Comparison of ENCODE assay signal across 13 cellular contexts in the genomic region with DNA sequence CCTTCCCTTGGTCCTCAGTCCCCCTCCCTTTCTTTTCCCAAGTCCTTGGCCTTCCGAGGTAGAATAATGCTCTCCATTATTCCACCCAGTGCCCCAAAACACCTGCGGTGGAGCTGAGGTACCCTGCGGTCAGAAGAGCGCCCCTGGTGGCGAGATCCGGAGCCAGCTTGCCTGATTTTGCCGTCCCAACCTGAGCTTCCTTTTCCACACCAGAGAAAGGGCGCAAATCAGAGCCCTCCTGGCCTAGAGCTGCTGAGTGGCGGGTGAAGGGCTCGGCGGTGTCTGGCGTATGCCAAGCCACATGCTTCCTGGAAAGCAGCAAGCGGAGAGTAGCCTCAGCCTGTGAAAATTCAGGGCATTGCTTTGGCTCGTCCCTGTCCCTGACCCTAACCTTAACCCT. TPM values are rescaled to one million over a fixed set of nuclear protein-coding genes. Genes with fewer than 3 reads are reported as not detected.
DNase-seq lines count a peak whose midpoint lies in the region; ATAC-seq, FAIRE-seq and TF ChIP-seq lines count a peak whose summit lies in the region.
"Had no signal": no experiment of that assay in that cellular context is flagged by ENCODE, and none has a peak within 500 bp of the region (broad histone marks: within the 10 kb centered on the region; RNA-seq: fewer than 3 reads in every experiment).

No MANE protein-coding gene starts in this region.

- H3K4me1 Mint-ChIP-seq in CD14-positive monocyte (peaks cover 6% of the 10 kb centered on the region), chondrocyte (ENCODE audit: low read depth) (peaks cover 9% of the 10 kb centered on the region)

- H3K36me3 ChIP-seq in HepG2 (replicated peaks in 1 of 2; ENCODE audit: control insufficient read depth in 1 of 2, insufficient read depth in 2 of 2, low read length in 2 of 2) (no peaks in the 10 kb centered on the region), uterus (no peaks in the 10 kb centered on the region)
- H3K36me3 ChIP-seq: gastroesophageal sphincter had no signal

- H3K27me3 Mint-ChIP-seq in CD14-positive monocyte (ENCODE audit: low read depth in 3 of 3) (peaks cover 2 to 12% (median 3%) of the 10 kb centered on the region in 3 donors), chondrocyte (ENCODE audit: low read depth) (peaks cover 11% of the 10 kb centered on the region)

- no peak for TF ChIP-seq POLR2A in HepG2 (IDR thresholded peaks at IDR 0.05; ENCODE audit: insufficient read depth in 1 of 2, low read depth in 2 of 2, low read length in 2 of 2)
- no peak for TF ChIP-seq POLR2A in uterus (IDR thresholded peaks at IDR 0.05)

- H3K27ac ChIP-seq in HepG2 (ENCODE audit: extremely low read length, insufficient read depth, low read length) (no peak overlapping the region), uterus (no peak overlapping the region)
- H3K27ac ChIP-seq: gastroesophageal sphincter had no signal

- POLR2A ChIA-PET in HepG2 (lab: Yijun Ruan, JAX) = no interaction called here

- H3K9ac ChIP-seq in HepG2 (ENCODE audit: insufficient read depth, low read depth, low read length) = no peak overlapping the region

- no TSS peak for BruUV-seq in HepG2 (replicated peaks; lab: Mats Ljungman, UMichigan)

- H3K27ac Mint-ChIP-seq in CD14-positive monocyte (no peak overlapping the region), chondrocyte (ENCODE audit: unreplicated experiment) (no peak overlapping the region)

- in situ Hi-C loops in HepG2 (cut with HindIII; ENCODE audit: extremely low pct_ligation_motif_present, low pct_unique_long_range_greater_than_20kb) = no loop called here

- TF ChIP-seq EP300 in HepG2 (IDR thresholded peaks at IDR 0.05; ENCODE audit: low read depth in 2 of 2, low read length in 2 of 2) (no peak), HepG2 (CRISPR knock-in tag; IDR thresholded peaks at IDR 0.05; ENCODE audit: borderline replicate concordance) (no peak)

- no peak overlapping the region for H3K4me3 ChIP-seq in HepG2 (replicated peaks in 1 of 3; ENCODE audit: insufficient read depth in 1 of 3, low read depth in 2 of 3, low read length in 3 of 3)
- H3K4me3 ChIP-seq in uterus = no peak overlapping the region
- H3K4me3 ChIP-seq: gastroesophageal sphincter had no signal

- H3K4me3 Mint-ChIP-seq in CD14-positive monocyte (no peak overlapping the region), chondrocyte (ENCODE audit: unreplicated experiment) (no peak overlapping the region)

- no peak for TF ChIP-seq RAD21 in HepG2 (CRISPR knock-in tag; IDR thresholded peaks at IDR 0.05)

- H4K20me1 ChIP-seq in HepG2 (ENCODE audit: insufficient read depth, low read length) = no peaks in the 10 kb centered on the region

- no peaks in the 10 kb centered on the region for H3K79me2 ChIP-seq in HepG2 (ENCODE audit: insufficient read depth, low read length)

- H3K4me2 ChIP-seq in HepG2 (ENCODE audit: low read depth, low read length) = peak overlapping the region; percentile 43

- no peak for FAIRE-seq in HepG2 (lab: Jason Lieb, UNC)
- FAIRE-seq: urothelium cell line had no signal

- peaks cover 0 to 2% of the 10 kb centered on the region in 2 experiments; a peak in 1 of 5 replicates for H3K27me3 ChIP-seq in HepG2 (ENCODE audit: control insufficient read depth in 1 of 2, insufficient read depth in 2 of 2, low read length in 2 of 2)
- H3K27me3 ChIP-seq in uterus = no peaks in the 10 kb centered on the region

- no peaks in the 10 kb centered on the region for H3K9me3 ChIP-seq in HepG2 (ENCODE audit: low read length)
- no peaks in the 10 kb centered on the region for H3K9me3 ChIP-seq in uterus
- H3K9me3 ChIP-seq: gastroesophageal sphincter had no signal

- H3K4me1 ChIP-seq in HepG2 (ENCODE audit: insufficient read depth, low read length) = peaks cover 35% of the 10 kb centered on the region
- no peaks in the 10 kb centered on the region for H3K4me1 ChIP-seq in uterus
- H3K4me1 ChIP-seq: gastroesophageal sphincter had no signal

- no peak overlapping the region for H2AFZ ChIP-seq in HepG2 (ENCODE audit: low read length)

- DNase-seq in CD14-positive monocyte (ENCODE audit: low spot score) (no peak), HT1080 (ENCODE audit: low read depth) (peak; percentile 32), chondrocyte (ENCODE audit: low spot score) (no peak), HepG2 (ENCODE audit: low spot score) (peak; percentile 7), NCI-H187 treated with DMSO at 0.1 percent for 48 hours (lab: John Stamatoyannopoulos, UW) (no peak), uterus (no peak)
- DNase-seq in activated CD4-positive, alpha-beta T cell treated with anti-CD3 and anti-CD28 coated beads, Interleukin-2, amount 50 U/mL, for 48 hours = no peak
- DNase-seq: amniotic stem cell had no signal

- TF ChIP-seq CTCF in CD14-positive monocyte (IDR thresholded peaks at IDR 0.05) (peak; percentile 39), chondrocyte (IDR thresholded peaks at IDR 0.05) (peak; percentile 60), HepG2 (CRISPR knock-in tag; IDR thresholded peaks at IDR 0.05) (peak; percentile 61), uterus (IDR thresholded peaks at IDR 0.05) (no peak)

- no peak for ATAC-seq in HepG2
- no peak for ATAC-seq in GM21423 (IDR thresholded peaks at IDR 0.05; ENCODE audit: unreplicated experiment)
- ATAC-seq: gastroesophageal sphincter had no signal

- 56% methylated on average over 12 of the region's 14 CpGs for WGBS in HepG2 (ENCODE audit: low lambda C conversion rate)

- intact Hi-C loops in CD14-positive monocyte (cut with micrococcal nuclease) = no loop called here
- intact Hi-C loops in HepG2 (cut with micrococcal nuclease; ENCODE audit: unreplicated experiment) = loop anchor here (5.0 kb wide), 1 partner anchor 36 kb away; no protein-coding TSS in a partner anchor
- intact Hi-C loops in uterus (cut with DNase I; ENCODE audit: low total_unique reads) = no loop called here

- H3K9me3 Mint-ChIP-seq in CD14-positive monocyte = peaks cover 2 to 11% (median 4%) of the 10 kb centered on the region in 7 donors
- H3K9me3 Mint-ChIP-seq in chondrocyte (ENCODE audit: low read depth) = no peaks in the 10 kb centered on the region

- H3K36me3 Mint-ChIP-seq in CD14-positive monocyte (no peaks in the 10 kb centered on the region), chondrocyte (ENCODE audit: low read depth) (no peaks in the 10 kb centered on the region)

- CTCF ChIA-PET in HepG2 (lab: Yijun Ruan, JAX; ENCODE audit: low intra/inter-chr PET ratio, low total read pairs) = no interaction called here

TF ChIP-seq in HepG2, 621 proteins besides CTCF, POLR2A, EP300 and RAD21 (continues in another document):
- 0 out of 2 replicates have a peak, but pooled peaks have one; percentile 32 for TF ChIP-seq POGZ (CRISPR knock-in tag; IDR thresholded peaks at IDR 0.05)
- TF ChIP-seq ZNF350 (CRISPR knock-in tag; IDR thresholded peaks at IDR 0.05; ENCODE audit: borderline replicate concordance, low read depth) = 0 out of 2 replicates have a peak, but pooled peaks have one; percentile 38
- TF ChIP-seq POLR2AphosphoS2 (IDR thresholded peaks at IDR 0.05; ENCODE audit: low read depth, low read length) = no peak
- TF ChIP-seq, protein P1, sequence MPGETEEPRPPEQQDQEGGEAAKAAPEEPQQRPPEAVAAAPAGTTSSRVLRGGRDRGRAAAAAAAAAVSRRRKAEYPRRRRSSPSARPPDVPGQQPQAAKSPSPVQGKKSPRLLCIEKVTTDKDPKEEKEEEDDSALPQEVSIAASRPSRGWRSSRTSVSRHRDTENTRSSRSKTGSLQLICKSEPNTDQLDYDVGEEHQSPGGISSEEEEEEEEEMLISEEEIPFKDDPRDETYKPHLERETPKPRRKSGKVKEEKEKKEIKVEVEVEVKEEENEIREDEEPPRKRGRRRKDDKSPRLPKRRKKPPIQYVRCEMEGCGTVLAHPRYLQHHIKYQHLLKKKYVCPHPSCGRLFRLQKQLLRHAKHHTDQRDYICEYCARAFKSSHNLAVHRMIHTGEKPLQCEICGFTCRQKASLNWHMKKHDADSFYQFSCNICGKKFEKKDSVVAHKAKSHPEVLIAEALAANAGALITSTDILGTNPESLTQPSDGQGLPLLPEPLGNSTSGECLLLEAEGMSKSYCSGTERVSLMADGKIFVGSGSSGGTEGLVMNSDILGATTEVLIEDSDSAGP (CRISPR knock-in tag; IDR thresholded peaks at IDR 0.05; ENCODE audit: borderline replicate concordance) = 0 out of 2 replicates have a peak, but pooled peaks have one; percentile 16
- no peak for TF ChIP-seq ZNF432 (CRISPR knock-in tag; IDR thresholded peaks at IDR 0.05; ENCODE audit: borderline replicate concordance)

RNA-seq across cellular contexts. Expression of a gene that starts 21.1 kb away (rescaled TPM):
- polyA plus RNA-seq in CD14-positive monocyte = not detected
- total RNA-seq in HT1080 (2014; rRNA removed; shearing (Covaris generic)) = not detected in 2 replicates
- not detected in 2 replicates for polyA plus RNA-seq in HT1080 (2015; cell fraction: cytosol; rRNA removed)
- polyA plus RNA-seq in HT1080 (2015; cell fraction: nucleus; rRNA removed) = not detected in 2 replicates
- total RNA-seq in chondrocyte = not detected in 3 replicates
- not detected in 2 replicates for total RNA-seq in HepG2 (2016; rRNA removed; fragmentation: Illumina TruSeq; extraction: Trizol)
- not detected in 2 replicates for total RNA-seq in HepG2 (2016; cell fraction: cytosol; rRNA removed; fragmentation: Illumina TruSeq; extraction: Trizol; ENCODE audit: low read depth)
- total RNA-seq in HepG2 (2016; cell fraction: insoluble cytoplasmic fraction; rRNA removed; fragmentation: Illumina TruSeq; extraction: Trizol) = not detected in 2 replicates
- not detected in 2 replicates for total RNA-seq in HepG2 (2016; cell fraction: membrane; rRNA removed; fragmentation: Illumina TruSeq; extraction: Trizol)
- not detected in 2 replicates for total RNA-seq in HepG2 (2016; cell fraction: nucleus; rRNA removed; fragmentation: Illumina TruSeq; extraction: Trizol)
- not detected in 2 replicates for polyA plus RNA-seq in HepG2 (2011; rRNA removed)
- polyA plus RNA-seq in HepG2 (2011; cell fraction: cytosol; rRNA removed) = not detected in 2 replicates
- not detected in 2 replicates for polyA plus RNA-seq in HepG2 (2011; cell fraction: nucleus; rRNA removed)
- not detected in 2 replicates for polyA plus RNA-seq in HepG2 (2012)
- not detected in 2 replicates for polyA plus RNA-seq in HepG2 (2016; cell fraction: cytosol; fragmentation: Illumina TruSeq; extraction: Trizol; ENCODE audit: low read depth)
- polyA plus RNA-seq in HepG2 (2016; cell fraction: insoluble cytoplasmic fraction; fragmentation: Illumina TruSeq; extraction: Trizol; ENCODE audit: low read depth) = not detected in 2 replicates
- polyA plus RNA-seq in HepG2 (2016; cell fraction: membrane; fragmentation: Illumina TruSeq; extraction: Trizol; ENCODE audit: low read depth) = not detected in 2 replicates
- not detected in 2 replicates for polyA plus RNA-seq in HepG2 (2016; cell fraction: nucleus; fragmentation: Illumina TruSeq; extraction: Trizol; ENCODE audit: insufficient read depth, low read depth)
- polyA minus RNA-seq in HepG2 (2011; rRNA and poly(A)+ RNA removed; ENCODE audit: low replicate concordance) = not detected in 2 replicates
- polyA minus RNA-seq in HepG2 (2011; cell fraction: cytosol; rRNA and poly(A)+ RNA removed) = not detected in 2 replicates
- polyA minus RNA-seq in HepG2 (2011; cell fraction: nucleus; rRNA and poly(A)+ RNA removed) = not detected in 2 replicates
- total RNA-seq in uterus = not detected
- total RNA-seq: myocyte, RPMI7951 had no signal

Comparison
In these comparisons a context has a peak if more than half of its experiments do, and no peak if none do; other contexts are left out.
1. DNase-seq: peak in HT1080 (single experiment) and HepG2 (single experiment); none in CD14-positive monocyte (single experiment), chondrocyte (single experiment), NCI-H187 treated with DMSO at 0.1 percent for 48 hours (single experiment), activated CD4-positive, alpha-beta T cell treated with anti-CD3 and anti-CD28 coated beads, Interleukin-2, amount 50 U/mL, for 48 hours (0 of 2) and uterus (0 of 2).
2. CTCF ChIP-seq: peak in CD14-positive monocyte (single experiment), chondrocyte (single experiment) and HepG2 (single experiment); none in uterus (0 of 4).